8 cellular contexts compared by ENCODE assay signal in the genomic region with DNA sequence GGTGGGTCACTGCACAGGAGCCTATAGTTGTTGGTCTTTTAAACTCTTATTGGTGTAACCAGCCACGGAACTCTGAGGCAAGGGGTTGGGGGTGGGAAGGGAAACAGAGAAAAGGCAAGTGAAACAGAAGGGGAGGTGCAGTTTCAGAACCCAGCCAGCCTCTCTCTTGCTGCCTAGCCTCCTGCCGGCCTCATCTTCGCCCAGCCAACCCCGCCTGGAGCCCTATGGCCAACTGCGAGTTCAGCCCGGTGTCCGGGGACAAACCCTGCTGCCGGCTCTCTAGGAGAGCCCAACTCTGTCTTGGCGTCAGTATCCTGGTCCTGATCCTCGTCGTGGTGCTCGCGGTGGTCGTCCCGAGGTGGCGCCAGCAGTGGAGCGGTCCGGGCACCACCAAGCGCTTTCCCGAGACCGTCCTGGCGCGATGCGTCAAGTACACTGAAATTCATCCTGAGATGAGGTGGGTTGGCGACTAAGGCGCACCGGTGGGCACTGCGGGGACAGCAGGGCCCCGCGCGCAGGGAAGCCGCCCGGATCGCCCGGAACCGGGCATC. TPM values are rescaled to one million over a fixed set of nuclear protein-coding genes. Genes with fewer than 3 reads are reported as not detected.
DNase-seq lines count a peak whose midpoint lies in the region; ATAC-seq and TF ChIP-seq lines count a peak whose summit lies in the region.

CD38 (plus strand) TSS at position 138 of the 551 bp plus-strand sequence; CDS start at position 225, 87 bp downstream.

- H3K4me3 ChIP-seq in SK-N-MC (peak within 1 kb of the TSS; percentile 74), coronary artery (peak within 1 kb of the TSS; percentile 76), mesendoderm (ENCODE audit: low read length) (peak within 1 kb of the TSS; percentile 19), stomach smooth muscle (ENCODE audit: low read length in 2 of 2) (peak within 1 kb of the TSS; percentile 65 to 85)

- H3K23ac ChIP-seq in mesendoderm (ENCODE audit: low read length): peak within 1 kb of the TSS; percentile 53

- no peak within 1 kb of the TSS for H4K8ac ChIP-seq in mesendoderm (ENCODE audit: low read depth, low read length)

- ATAC-seq in GM18861 (IDR thresholded peaks at IDR 0.05; ENCODE audit: unreplicated experiment) (peak; percentile 42), HG03060 (IDR thresholded peaks at IDR 0.05; ENCODE audit: low read depth, unreplicated experiment) (peak; percentile 41)

- H2AK5ac ChIP-seq in mesendoderm (ENCODE audit: low read length): no peak within 1 kb of the TSS

- no peaks in the 10 kb centered on the region for H3K79me2 ChIP-seq in mesendoderm (ENCODE audit: control insufficient read depth, insufficient read depth, low read length)

- no peak within 1 kb of the TSS for H2BK15ac ChIP-seq in mesendoderm (replicated peaks; ENCODE audit: low read depth)

- H3K9me3 ChIP-seq in SK-N-MC (ENCODE audit: low read depth, low read length) (no peaks in the 10 kb centered on the region), stomach smooth muscle (ENCODE audit: control insufficient read depth in 2 of 2, low read length in 2 of 2) (no peaks in the 10 kb centered on the region)

- H3K27ac ChIP-seq in SK-N-MC: peak within 1 kb of the TSS; percentile 36; the same call in 1 of the 2 replicates
- peak within 1 kb of the TSS in 1 of 2 donors; percentile 44 for H3K27ac ChIP-seq in coronary artery
- no peak within 1 kb of the TSS for H3K27ac ChIP-seq in mesendoderm (ENCODE audit: low read depth, low read length)
- peak within 1 kb of the TSS; percentile 6 for H3K27ac ChIP-seq in stomach smooth muscle (ENCODE audit: low read length)

- H3K9ac ChIP-seq in SK-N-MC (ENCODE audit: insufficient read length): peak within 1 kb of the TSS; percentile 37
- H3K9ac ChIP-seq in mesendoderm (ENCODE audit: low read length): peak within 1 kb of the TSS; percentile 4
- H3K9ac ChIP-seq in stomach smooth muscle (ENCODE audit: low read length in 2 of 2): peak within 1 kb of the TSS; percentile 25 to 62

- H4K5ac ChIP-seq in mesendoderm (ENCODE audit: low read length): no peak within 1 kb of the TSS

- no peak within 1 kb of the TSS for H3K18ac ChIP-seq in mesendoderm (ENCODE audit: low read length)

- no peak for TF ChIP-seq CTCF in coronary artery (IDR thresholded peaks at IDR 0.05)

- no peak within 1 kb of the TSS for H2BK120ac ChIP-seq in mesendoderm (ENCODE audit: low read depth, low read length)

- H3K4ac ChIP-seq in mesendoderm (ENCODE audit: low read depth, low read length): no peak within 1 kb of the TSS

- H3K27me3 ChIP-seq in mesendoderm (ENCODE audit: insufficient read depth, low read length, poor library complexity) (peaks cover 20% of the 10 kb centered on the region), stomach smooth muscle (ENCODE audit: control insufficient read depth in 1 of 2, insufficient read depth in 2 of 2, low read length in 2 of 2) (no peaks in the 10 kb centered on the region)

- peak within 1 kb of the TSS; percentile 84 for H3K4me2 ChIP-seq in mesendoderm (ENCODE audit: low read length)

- no peaks in the 10 kb centered on the region for H3K36me3 ChIP-seq in SK-N-MC (ENCODE audit: insufficient read depth, low read length)
- no peaks in the 10 kb centered on the region for H3K36me3 ChIP-seq in mesendoderm (ENCODE audit: control insufficient read depth, insufficient read depth, low read length)
- no peaks in the 10 kb centered on the region for H3K36me3 ChIP-seq in stomach smooth muscle (ENCODE audit: control insufficient read depth in 2 of 2, insufficient read depth in 2 of 2, low read length in 2 of 2)

- no CpG with 5 or more reads among the region's 36 CpGs for WGBS in mesendoderm (ENCODE audit: extremely low coverage, insufficient coverage, low lambda C conversion rate)

- no peaks in the 10 kb centered on the region for H3K79me1 ChIP-seq in mesendoderm (ENCODE audit: low read length)

- DNase-seq in 8988T: peak; percentile 35
- DNase-seq in SK-N-MC (ENCODE audit: low read depth, low spot score): no peak
- DNase-seq in coronary artery (ENCODE audit: low spot score): no peak
- peak; percentile 22 for DNase-seq in mesendoderm
- DNase-seq in HT-29 (ENCODE audit: low spot score): no peak

- H3K56ac ChIP-seq in mesendoderm (ENCODE audit: low read length): peak within 1 kb of the TSS; percentile 58

- H2BK5ac ChIP-seq in mesendoderm (ENCODE audit: low read length): no peak within 1 kb of the TSS

- H3K4me1 ChIP-seq in mesendoderm (ENCODE audit: control insufficient read depth, low read depth, low read length): no peaks in the 10 kb centered on the region
- H3K4me1 ChIP-seq in stomach smooth muscle (ENCODE audit: control insufficient read depth, insufficient read depth, low read length): peaks cover 6% of the 10 kb centered on the region

RNA-seq across cellular contexts. Expression of gene CD38, which starts in this region (rescaled TPM):
- polyA plus RNA-seq in mesendoderm (2013, experiment 1 of 2): 0.10 TPM
- polyA plus RNA-seq in mesendoderm (2013, experiment 2 of 2): 0.10 TPM
- 0.05 TPM in 1 of 2 replicates, not detected in the other for total RNA-seq in HT-29 (2014; rRNA removed; shearing (Covaris generic))

Comparison
In these comparisons a context has a peak if more than half of its experiments do, and no peak if none do; other contexts are left out.
1. DNase-seq: peak in 8988T (single experiment) and mesendoderm (single experiment); none in SK-N-MC (single experiment), coronary artery (single experiment) and HT-29 (single experiment).
2. H3K4me3 ChIP-seq: peak in every context shown above with its lines; median percentile 76 in coronary artery; 75 in stomach smooth muscle; 74 in SK-N-MC; 19 in mesendoderm.
3. Peak in every context shown above with its lines, with median percentiles within 50 percentile points of each other: H3K9ac ChIP-seq.